ENCODE assay signal across 30 cellular contexts in the genomic region with DNA sequence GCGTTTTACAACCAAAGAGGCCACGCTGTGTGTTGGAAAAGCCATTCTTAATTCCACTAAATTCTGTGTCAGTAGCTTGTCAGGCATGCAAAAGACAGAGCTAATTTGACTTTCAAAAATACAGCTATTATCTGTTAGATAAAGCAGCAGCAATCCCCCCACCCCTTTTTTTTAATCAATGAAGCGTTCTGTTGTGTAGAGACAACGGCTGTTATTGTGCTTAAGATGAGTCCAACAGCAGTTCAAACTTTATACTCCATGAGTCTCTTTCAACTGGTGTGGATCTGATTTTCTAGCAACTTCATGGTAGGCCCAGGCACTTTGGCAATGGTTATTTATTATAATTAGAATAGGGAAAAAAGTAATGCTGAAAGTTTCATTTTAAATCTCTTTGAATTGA. TPM values are rescaled to one million over a fixed set of nuclear protein-coding genes. Genes with fewer than 3 reads are reported as not detected.
"Had no signal": no experiment of that assay in that cellular context is flagged by ENCODE, and none has a peak within 500 bp of the region (broad histone marks: within the 10 kb centered on the region; RNA-seq: fewer than 3 reads in every experiment).

No MANE protein-coding gene starts in this region.

- ATAC-seq: activated CD8-positive, alpha-beta T cell treated with anti-CD3 and anti-CD28 coated beads, Interleukin-2, amount 10 ng/mL, durations not matched to agents 7 days and 5 days; activated naive CD4-positive, alpha-beta T cell treated with anti-CD3 and anti-CD28 coated beads, Interleukin-2, amount 50 U/mL, for 72 hours; activated naive CD8-positive, alpha-beta T cell treated with anti-CD3 and anti-CD28 coated beads, Interleukin-2, amount 50 U/mL, for 24 hours; body of pancreas; SK-N-SH treated with all-trans-retinoic acid at 6 μM for 48 hours had no signal

- H3K36me3 Mint-ChIP-seq: activated naive CD4-positive, alpha-beta T cell treated with anti-CD3 and anti-CD28 coated beads, Interleukin-2, amount 50 U/mL, for 72 hours; WTC11 had no signal

- H3K4me1 Mint-ChIP-seq: activated naive CD8-positive, alpha-beta T cell treated with anti-CD3 and anti-CD28 coated beads, Interleukin-2, amount 50 U/mL, for 24 hours; central memory CD8-positive, alpha-beta T cell had no signal

- DNase-seq: activated CD4-positive, alpha-beta T cell treated with anti-CD3 and anti-CD28 coated beads for 48 hours; activated CD4-positive, alpha-beta T cell treated with anti-CD3 and anti-CD28 coated beads, Interleukin-2, amount 50 U/mL, for 4 hours; activated CD4-positive, CD25-positive, alpha-beta regulatory T cell treated with anti-CD3 and anti-CD28 coated beads, Interleukin-2, amount 50 U/mL, for 72 hours; activated CD8-positive, alpha-beta memory T cell treated with anti-CD3 and anti-CD28 coated beads, Interleukin-2, amount 50 U/mL, for 48 hours; activated CD8-positive, alpha-beta T cell treated with anti-CD3 and anti-CD28 coated beads, Interleukin-2, amount 10 ng/mL, durations not matched to agents 7 days and 5 days; activated effector memory CD4-positive, alpha-beta T cell treated with anti-CD3 and anti-CD28 coated beads, Interleukin-2, amount 50 U/mL, for 16 hours; activated naive CD4-positive, alpha-beta T cell treated with Interleukin-2 at 50 U/mL for 16 hours; activated naive CD8-positive, alpha-beta T cell treated with anti-CD3 and anti-CD28 coated beads, Interleukin-2, amount 50 U/mL, for 24 hours; activated T-cell treated with anti-CD3 and anti-CD28 coated beads, Interleukin-2, amount 50 U/mL, for 24 hours; amniotic stem cell; body of pancreas; MG63; MV-4-11; NCI-H1105 treated with DMSO at 0.1 percent for 48 hours; NCI-H1436 treated with DMSO at 0.1 percent for 48 hours; NCI-H1930; NCI-H2171; NCI-H2227 treated with DMSO at 0.1 percent for 48 hours; NCI-H446 treated with DMSO at 0.1 percent for 48 hours; NCI-H524 treated with DMSO at 0.1 percent for 48 hours; NCI-H82; Right ventricle myocardium superior; SJCRH30; SW 1271 had no signal

- H3K27me3 Mint-ChIP-seq: activated naive CD8-positive, alpha-beta T cell treated with anti-CD3 and anti-CD28 coated beads, Interleukin-2, amount 50 U/mL, for 24 hours; central memory CD8-positive, alpha-beta T cell had no signal

- H3K9me3 Mint-ChIP-seq: activated naive CD4-positive, alpha-beta T cell treated with anti-CD3 and anti-CD28 coated beads, Interleukin-2, amount 50 U/mL, for 72 hours; activated naive CD8-positive, alpha-beta T cell treated with anti-CD3 and anti-CD28 coated beads, Interleukin-2, amount 50 U/mL, for 24 hours; activated T-cell treated with anti-CD3 and anti-CD28 coated beads, Interleukin-2, amount 50 U/mL, for 24 hours; WTC11 had no signal

- H3K27ac Mint-ChIP-seq: activated CD8-positive, alpha-beta T cell treated with anti-CD3 and anti-CD28 coated beads, Interleukin-2, amount 10 ng/mL, durations not matched to agents 7 days and 5 days; activated naive CD4-positive, alpha-beta T cell treated with anti-CD3 and anti-CD28 coated beads, Interleukin-2, amount 50 U/mL, for 72 hours; activated naive CD8-positive, alpha-beta T cell treated with anti-CD3 and anti-CD28 coated beads, Interleukin-2, amount 50 U/mL, for 24 hours; activated T-cell treated with anti-CD3 and anti-CD28 coated beads, Interleukin-2, amount 50 U/mL, for 24 hours had no signal

- H3K4me3 Mint-ChIP-seq: activated CD8-positive, alpha-beta T cell treated with anti-CD3 and anti-CD28 coated beads, Interleukin-2, amount 10 ng/mL, durations not matched to agents 7 days and 5 days; activated naive CD8-positive, alpha-beta T cell treated with anti-CD3 and anti-CD28 coated beads, Interleukin-2, amount 50 U/mL, for 24 hours; activated T-cell treated with anti-CD3 and anti-CD28 coated beads, Interleukin-2, amount 50 U/mL, for 24 hours; central memory CD8-positive, alpha-beta T cell; WTC11 had no signal

RNA-seq across cellular contexts. Expression of gene PLA2G4A, which starts 43.6 kb away (rescaled TPM):
- total RNA-seq: activated CD8-positive, alpha-beta T cell treated with anti-CD3 and anti-CD28 coated beads, Interleukin-2, amount 10 ng/mL, durations not matched to agents 7 days and 5 days; OCI-LY7; SJCRH30; T-helper 1 cell treated with Interleukin-12 subunit alpha and Interleukin-12 subunit beta and Interleukin-4 antibody, amounts not matched to agents 30 ng/mL and 1 ng/mL, for 36 hours had no signal
